2 cellular contexts compared by ENCODE assay signal in the genomic region with DNA sequence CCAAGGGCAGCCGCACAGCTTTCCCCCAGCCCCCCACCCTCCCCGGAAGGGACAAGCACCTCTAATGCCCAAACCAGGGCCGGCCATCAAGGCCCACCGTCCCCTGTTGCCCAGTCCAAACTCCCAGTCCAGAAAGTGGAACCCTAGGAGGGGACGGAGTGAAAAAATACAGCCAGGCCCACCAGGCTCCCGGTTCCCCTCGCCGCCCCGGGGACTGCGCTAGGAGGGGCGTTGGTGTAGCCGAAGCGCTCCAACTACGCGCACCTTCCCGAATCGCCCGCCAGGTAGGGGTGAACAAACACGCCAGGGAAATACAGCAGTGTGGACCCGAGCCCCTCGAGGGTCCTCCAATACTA.
TF ChIP-seq lines count a peak whose summit lies in the region.

No MANE protein-coding gene starts in this region.

TF ChIP-seq in SK-N-SH, 30 proteins besides CTCF, POLR2A, EP300 and RAD21:
- TF ChIP-seq FOXM1 (IDR thresholded peaks at IDR 0.05; ENCODE audit: low read depth) (no peak), ELF1 (IDR thresholded peaks at IDR 0.05) (no peak), RXRA (IDR thresholded peaks at IDR 0.05; ENCODE audit: borderline replicate concordance, low read depth) (no peak), CHD2 (IDR thresholded peaks at IDR 0.05; ENCODE audit: low read length, partially characterized antibody) (no peak), RCOR1 (IDR thresholded peaks at IDR 0.05; ENCODE audit: low read length) (no peak), GATA2 (CRISPR knock-in tag; IDR thresholded peaks at IDR 0.05) (no peak), TAF1 (IDR thresholded peaks at IDR 0.05; ENCODE audit: borderline replicate concordance, low read depth, low read length) (no peak), POLR2AphosphoS5 (IDR thresholded peaks at IDR 0.05; ENCODE audit: low read depth, low read length) (no peak), YY1 (IDR thresholded peaks at IDR 0.05; ENCODE audit: low read depth) (no peak), EZH2phosphoT487 (IDR thresholded peaks at IDR 0.05; ENCODE audit: borderline replicate concordance, low read depth) (no peak), NFIC (IDR thresholded peaks at IDR 0.05; ENCODE audit: borderline replicate concordance) (no peak), NRF1 (IDR thresholded peaks at IDR 0.05; ENCODE audit: low read depth, low read length) (no peak), FOXJ3 (CRISPR knock-in tag; IDR thresholded peaks at IDR 0.05) (no peak), SIN3A (IDR thresholded peaks at IDR 0.05; ENCODE audit: borderline replicate concordance, low read depth, low read length) (no peak), TEAD4 (IDR thresholded peaks at IDR 0.05; ENCODE audit: borderline replicate concordance, insufficient read depth) (no peak), MEF2A (IDR thresholded peaks at IDR 0.05; ENCODE audit: borderline replicate concordance, low read depth) (no peak)
- TF ChIP-seq, protein P1, sequence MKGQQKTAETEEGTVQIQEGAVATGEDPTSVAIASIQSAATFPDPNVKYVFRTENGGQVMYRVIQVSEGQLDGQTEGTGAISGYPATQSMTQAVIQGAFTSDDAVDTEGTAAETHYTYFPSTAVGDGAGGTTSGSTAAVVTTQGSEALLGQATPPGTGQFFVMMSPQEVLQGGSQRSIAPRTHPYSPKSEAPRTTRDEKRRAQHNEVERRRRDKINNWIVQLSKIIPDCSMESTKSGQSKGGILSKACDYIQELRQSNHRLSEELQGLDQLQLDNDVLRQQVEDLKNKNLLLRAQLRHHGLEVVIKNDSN (IDR thresholded peaks at IDR 0.05; ENCODE audit: borderline replicate concordance, low read depth), result no peak
- TF ChIP-seq, protein P2, sequence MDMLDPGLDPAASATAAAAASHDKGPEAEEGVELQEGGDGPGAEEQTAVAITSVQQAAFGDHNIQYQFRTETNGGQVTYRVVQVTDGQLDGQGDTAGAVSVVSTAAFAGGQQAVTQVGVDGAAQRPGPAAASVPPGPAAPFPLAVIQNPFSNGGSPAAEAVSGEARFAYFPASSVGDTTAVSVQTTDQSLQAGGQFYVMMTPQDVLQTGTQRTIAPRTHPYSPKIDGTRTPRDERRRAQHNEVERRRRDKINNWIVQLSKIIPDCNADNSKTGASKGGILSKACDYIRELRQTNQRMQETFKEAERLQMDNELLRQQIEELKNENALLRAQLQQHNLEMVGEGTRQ (IDR thresholded peaks at IDR 0.05; ENCODE audit: borderline replicate concordance, low read depth, low read length), result no peak
- TF ChIP-seq, protein P3, sequence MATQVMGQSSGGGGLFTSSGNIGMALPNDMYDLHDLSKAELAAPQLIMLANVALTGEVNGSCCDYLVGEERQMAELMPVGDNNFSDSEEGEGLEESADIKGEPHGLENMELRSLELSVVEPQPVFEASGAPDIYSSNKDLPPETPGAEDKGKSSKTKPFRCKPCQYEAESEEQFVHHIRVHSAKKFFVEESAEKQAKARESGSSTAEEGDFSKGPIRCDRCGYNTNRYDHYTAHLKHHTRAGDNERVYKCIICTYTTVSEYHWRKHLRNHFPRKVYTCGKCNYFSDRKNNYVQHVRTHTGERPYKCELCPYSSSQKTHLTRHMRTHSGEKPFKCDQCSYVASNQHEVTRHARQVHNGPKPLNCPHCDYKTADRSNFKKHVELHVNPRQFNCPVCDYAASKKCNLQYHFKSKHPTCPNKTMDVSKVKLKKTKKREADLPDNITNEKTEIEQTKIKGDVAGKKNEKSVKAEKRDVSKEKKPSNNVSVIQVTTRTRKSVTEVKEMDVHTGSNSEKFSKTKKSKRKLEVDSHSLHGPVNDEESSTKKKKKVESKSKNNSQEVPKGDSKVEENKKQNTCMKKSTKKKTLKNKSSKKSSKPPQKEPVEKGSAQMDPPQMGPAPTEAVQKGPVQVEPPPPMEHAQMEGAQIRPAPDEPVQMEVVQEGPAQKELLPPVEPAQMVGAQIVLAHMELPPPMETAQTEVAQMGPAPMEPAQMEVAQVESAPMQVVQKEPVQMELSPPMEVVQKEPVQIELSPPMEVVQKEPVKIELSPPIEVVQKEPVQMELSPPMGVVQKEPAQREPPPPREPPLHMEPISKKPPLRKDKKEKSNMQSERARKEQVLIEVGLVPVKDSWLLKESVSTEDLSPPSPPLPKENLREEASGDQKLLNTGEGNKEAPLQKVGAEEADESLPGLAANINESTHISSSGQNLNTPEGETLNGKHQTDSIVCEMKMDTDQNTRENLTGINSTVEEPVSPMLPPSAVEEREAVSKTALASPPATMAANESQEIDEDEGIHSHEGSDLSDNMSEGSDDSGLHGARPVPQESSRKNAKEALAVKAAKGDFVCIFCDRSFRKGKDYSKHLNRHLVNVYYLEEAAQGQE (IDR thresholded peaks at IDR 0.05; ENCODE audit: low read depth, low read length), result no peak

TF ChIP-seq in SK-N-SH treated with all-trans-retinoic acid at 6 μM for 48 hours, 23 proteins besides CTCF, POLR2A, EP300 and RAD21:
- TF ChIP-seq ARNTL (CRISPR knock-in tag; IDR thresholded peaks at IDR 0.05; ENCODE audit: borderline replicate concordance, low read depth) (no peak), ZFP30 (CRISPR knock-in tag; IDR thresholded peaks at IDR 0.05) (no peak)
